In the genomic region with DNA sequence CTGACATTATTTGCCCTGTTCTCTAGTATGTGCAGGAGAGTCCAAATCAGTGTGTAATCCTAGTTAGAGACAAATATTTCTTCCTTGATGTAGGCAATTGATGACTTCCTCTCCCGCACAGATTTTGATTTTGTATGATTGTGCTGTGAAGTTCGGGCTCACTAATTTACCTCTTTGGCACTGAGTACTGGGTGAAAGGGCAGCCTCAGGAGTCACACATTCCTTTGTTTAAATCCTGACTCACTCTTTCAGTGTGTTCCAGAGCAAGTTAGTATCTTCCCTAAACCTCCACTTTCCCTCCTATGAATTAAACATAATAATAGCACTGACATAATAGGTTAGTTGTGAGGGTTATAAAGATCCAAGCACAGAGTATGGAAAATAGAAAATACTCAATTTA, we compare ENCODE assay signal across 23 cellular contexts.
DNase-seq lines count a peak whose midpoint lies in the region; ATAC-seq, FAIRE-seq and TF ChIP-seq lines count a peak whose summit lies in the region.
"Had no signal": no experiment of that assay in that cellular context is flagged by ENCODE, and none has a peak within 500 bp of the region (broad histone marks: within the 10 kb centered on the region; RNA-seq: fewer than 3 reads in every experiment).

No MANE protein-coding gene starts in this region.

- H3K36me3 Mint-ChIP-seq in HFFc6 (ENCODE audit: low read depth) (no peaks in the 10 kb centered on the region), T-cell (no peaks in the 10 kb centered on the region)
- no peaks in the 10 kb centered on the region for H3K36me3 Mint-ChIP-seq in activated T-helper 1 cell treated with anti-CD3 and anti-CD28 coated beads, Interleukin-12 subunit alpha, Interleukin-12 subunit beta, Interleukin-2, Interleukin-4 antibody, amounts not matched to agents 30 ng/mL and 10 ng/mL and 1 ng/mL, durations not matched to agents 14 hours and 24 hours and 36 hours (ENCODE audit: low read depth)
- H3K36me3 Mint-ChIP-seq: naive thymus-derived CD8-positive, alpha-beta T cell had no signal

- CTCF ChIA-PET in SK-N-SH (lab: Yijun Ruan, JAX) = no interaction called here
- CTCF ChIA-PET in T-cell (lab: Charles Lee) = no interaction called here

- H3K4me3 Mint-ChIP-seq in HFFc6 (no peak overlapping the region), T-cell (no peak overlapping the region)
- no peak overlapping the region for H3K4me3 Mint-ChIP-seq in activated T-helper 1 cell treated with anti-CD3 and anti-CD28 coated beads, Interleukin-12 subunit alpha, Interleukin-12 subunit beta, Interleukin-2, Interleukin-4 antibody, amounts not matched to agents 30 ng/mL and 10 ng/mL and 1 ng/mL, durations not matched to agents 14 hours and 24 hours and 36 hours
- H3K4me3 Mint-ChIP-seq: activated CD4-positive, alpha-beta T cell treated with anti-CD3 and anti-CD28 coated beads, Interleukin-2, amount 10 ng/mL, durations not matched to agents 24 days and 14 days; immature natural killer cell; naive thymus-derived CD8-positive, alpha-beta T cell had no signal

- no peak overlapping the region for H3K9ac ChIP-seq in SK-N-SH
- H3K9ac ChIP-seq: parathyroid adenoma had no signal

- DNase-seq in HFFc6 (peak; percentile 8), SK-N-SH (no peak), hepatocyte (ENCODE audit: low spot score) (no peak), urothelium cell line (ENCODE audit: low spot score) (peak; percentile 51), COLO668 (lab: John Stamatoyannopoulos, UW; ENCODE audit: unreplicated experiment) (no peak), T-cell (no peak)
- DNase-seq in activated T-helper 1 cell treated with anti-CD3 and anti-CD28 coated beads, Interleukin-12 subunit alpha, Interleukin-12 subunit beta, Interleukin-2, Interleukin-4 antibody, amounts not matched to agents 30 ng/mL and 10 ng/mL and 1 ng/mL, durations not matched to agents 14 hours and 24 hours and 36 hours (ENCODE audit: low spot score) = no peak
- DNase-seq: activated CD4-positive, alpha-beta T cell treated with anti-CD3 and anti-CD28 coated beads, Interleukin-2, amount 10 ng/mL, durations not matched to agents 24 days and 14 days; activated effector memory CD4-positive, alpha-beta T cell treated with anti-CD3 and anti-CD28 coated beads, Interleukin-2, amount 50 U/mL, for 16 hours; adrenal gland; central memory CD4-positive, alpha-beta T cell; GF-D8; immature natural killer cell; naive thymus-derived CD8-positive, alpha-beta T cell; NCI-H1092; NCI-H2081 treated with DMSO at 0.1 percent for 48 hours; NCI-H510A treated with DMSO at 0.1 percent for 48 hours; stimulated activated CD4-positive, alpha-beta T cell treated with anti-CD3 and anti-CD28 coated beads, Interleukin-1b, Interleukin-23, amount 100 ng/mL, for 48 hours; stimulated activated naive CD8-positive, alpha-beta T cell treated with anti-CD3 and anti-CD28 coated beads, Interleukin-15, Interleukin-2, amounts not matched to agents 100 U/mL and 50 U/mL, for 24 hours; transverse colon had no signal

- H3K4me2 ChIP-seq in SK-N-SH (peak overlapping the region; percentile 49; the same call in 1 of the 2 replicates), hepatocyte (no peak overlapping the region)

- 18% methylated on average over 2 of the region's 2 CpGs for WGBS in SK-N-SH (ENCODE audit: low lambda C conversion rate)
- WGBS in hepatocyte (ENCODE audit: low lambda C conversion rate, missing lambda C conversion rate) = 60% methylated on average over 2 of the region's 2 CpGs

- H4K20me1 ChIP-seq in SK-N-SH (ENCODE audit: insufficient read depth) = no peaks in the 10 kb centered on the region
- H4K20me1 ChIP-seq in hepatocyte (ENCODE audit: insufficient read depth, poor library complexity, severe bottlenecking) = no peaks in the 10 kb centered on the region

- no peaks in the 10 kb centered on the region for H3K79me2 ChIP-seq in SK-N-SH (ENCODE audit: insufficient read depth)
- no peaks in the 10 kb centered on the region for H3K79me2 ChIP-seq in hepatocyte
- H3K79me2 ChIP-seq: parathyroid adenoma had no signal

- no peak for ATAC-seq in T-cell (replicated peaks in 1 of 4)
- ATAC-seq: GM12878; naive thymus-derived CD8-positive, alpha-beta T cell; stimulated activated naive CD8-positive, alpha-beta T cell treated with anti-CD3 and anti-CD28 coated beads, Interleukin-15, Interleukin-2, amounts not matched to agents 100 U/mL and 50 U/mL, for 24 hours had no signal

- H3K9me2 ChIP-seq in SK-N-SH (no peaks in the 10 kb centered on the region), hepatocyte (replicated peaks; ENCODE audit: insufficient read depth) (no peaks in the 10 kb centered on the region)

- H3K4me1 Mint-ChIP-seq in HFFc6 (ENCODE audit: low read depth) (peaks cover 39% of the 10 kb centered on the region; the same call in 1 of the 2 replicates), T-cell (no peaks in the 10 kb centered on the region)
- no peaks in the 10 kb centered on the region for H3K4me1 Mint-ChIP-seq in activated T-helper 1 cell treated with anti-CD3 and anti-CD28 coated beads, Interleukin-12 subunit alpha, Interleukin-12 subunit beta, Interleukin-2, Interleukin-4 antibody, amounts not matched to agents 30 ng/mL and 10 ng/mL and 1 ng/mL, durations not matched to agents 14 hours and 24 hours and 36 hours (ENCODE audit: low read depth)
- H3K4me1 Mint-ChIP-seq: activated CD4-positive, alpha-beta T cell treated with anti-CD3 and anti-CD28 coated beads, Interleukin-2, amount 10 ng/mL, durations not matched to agents 24 days and 14 days; immature natural killer cell; naive thymus-derived CD8-positive, alpha-beta T cell had no signal

- no peak overlapping the region for H2AFZ ChIP-seq in SK-N-SH (ENCODE audit: low read depth)
- no peak overlapping the region for H2AFZ ChIP-seq in hepatocyte
- H2AFZ ChIP-seq: parathyroid adenoma had no signal

- H3K36me3 ChIP-seq in SK-N-SH (replicated peaks in 1 of 2; ENCODE audit: control insufficient read depth in 1 of 2, insufficient read depth in 2 of 2, low read length in 1 of 2) (no peaks in the 10 kb centered on the region), hepatocyte (replicated peaks; ENCODE audit: insufficient read depth, low read depth) (no peaks in the 10 kb centered on the region)
- H3K36me3 ChIP-seq: adrenal gland, transverse colon had no signal

- no peak; a peak in 1 of 4 replicates for TF ChIP-seq EP300 in SK-N-SH (IDR thresholded peaks at IDR 0.05; ENCODE audit: borderline replicate concordance in 1 of 2, low read depth in 1 of 2, low read length in 1 of 2)

- TF ChIP-seq RAD21 in SK-N-SH (IDR thresholded peaks at IDR 0.05; ENCODE audit: low read length) = no peak

- POLR2A ChIA-PET in SK-N-SH (lab: Yijun Ruan, JAX) = no interaction called here
- POLR2A ChIA-PET in T-cell (lab: Charles Lee) = no interaction called here

- H3K27me3 ChIP-seq in SK-N-SH (ENCODE audit: insufficient read depth) (no peaks in the 10 kb centered on the region), hepatocyte (no peaks in the 10 kb centered on the region)
- H3K27me3 ChIP-seq: adrenal gland, transverse colon had no signal

- intact Hi-C loops in activated T-helper 1 cell treated with anti-CD3 and anti-CD28 coated beads, Interleukin-12 subunit alpha, Interleukin-12 subunit beta, Interleukin-2, Interleukin-4 antibody, amounts not matched to agents 30 ng/mL and 10 ng/mL and 1 ng/mL, durations not matched to agents 14 hours and 24 hours and 36 hours (cut with micrococcal nuclease) = no loop called here

- H3K27ac ChIP-seq in SK-N-SH (ENCODE audit: low read depth in 2 of 2, low read length in 1 of 2) (peak overlapping the region; percentile 53 to 77), hepatocyte (peak overlapping the region; percentile 52)
- H3K27ac ChIP-seq: adrenal gland, parathyroid adenoma, transverse colon had no signal

- H3K27ac Mint-ChIP-seq in HFFc6 = no peak overlapping the region; the same call in 1 of the 2 replicates
- no peak overlapping the region for H3K27ac Mint-ChIP-seq in activated T-helper 1 cell treated with anti-CD3 and anti-CD28 coated beads, Interleukin-12 subunit alpha, Interleukin-12 subunit beta, Interleukin-2, Interleukin-4 antibody, amounts not matched to agents 30 ng/mL and 10 ng/mL and 1 ng/mL, durations not matched to agents 14 hours and 24 hours and 36 hours
- no peak overlapping the region for H3K27ac Mint-ChIP-seq in T-cell
- H3K27ac Mint-ChIP-seq: activated CD4-positive, alpha-beta T cell treated with anti-CD3 and anti-CD28 coated beads, Interleukin-2, amount 10 ng/mL, durations not matched to agents 24 days and 14 days; immature natural killer cell; naive thymus-derived CD8-positive, alpha-beta T cell had no signal

- no peaks in the 10 kb centered on the region; the same call in 1 of the 2 replicates for H3K9me3 Mint-ChIP-seq in HFFc6
- H3K9me3 Mint-ChIP-seq in activated T-helper 1 cell treated with anti-CD3 and anti-CD28 coated beads, Interleukin-12 subunit alpha, Interleukin-12 subunit beta, Interleukin-2, Interleukin-4 antibody, amounts not matched to agents 30 ng/mL and 10 ng/mL and 1 ng/mL, durations not matched to agents 14 hours and 24 hours and 36 hours = no peaks in the 10 kb centered on the region
- H3K9me3 Mint-ChIP-seq in T-cell = peaks cover 7 to 10% (median 9%) of the 10 kb centered on the region in 3 donors
- H3K9me3 Mint-ChIP-seq: activated CD4-positive, alpha-beta T cell treated with anti-CD3 and anti-CD28 coated beads, Interleukin-2, amount 10 ng/mL, durations not matched to agents 24 days and 14 days had no signal

- no peak for FAIRE-seq in urothelium cell line (lab: Jason Lieb, UNC)
- FAIRE-seq: D721Med, GM12878 had no signal

- H3K9me3 ChIP-seq in SK-N-SH (no peaks in the 10 kb centered on the region), hepatocyte (ENCODE audit: low read depth) (no peaks in the 10 kb centered on the region)
- H3K9me3 ChIP-seq: adrenal gland, transverse colon had no signal

- H3K27me3 Mint-ChIP-seq in HFFc6 (ENCODE audit: insufficient read depth) (peaks cover 1% of the 10 kb centered on the region; the same call in 1 of the 2 replicates), T-cell (no peaks in the 10 kb centered on the region)
- H3K27me3 Mint-ChIP-seq in activated T-helper 1 cell treated with anti-CD3 and anti-CD28 coated beads, Interleukin-12 subunit alpha, Interleukin-12 subunit beta, Interleukin-2, Interleukin-4 antibody, amounts not matched to agents 30 ng/mL and 10 ng/mL and 1 ng/mL, durations not matched to agents 14 hours and 24 hours and 36 hours (ENCODE audit: insufficient read depth) = no peaks in the 10 kb centered on the region
- H3K27me3 Mint-ChIP-seq: activated CD4-positive, alpha-beta T cell treated with anti-CD3 and anti-CD28 coated beads, Interleukin-2, amount 10 ng/mL, durations not matched to agents 24 days and 14 days; naive thymus-derived CD8-positive, alpha-beta T cell had no signal

- H3K4me1 ChIP-seq in SK-N-SH (ENCODE audit: control insufficient read depth in 1 of 2, insufficient read depth in 2 of 2, low read depth in 1 of 2, low read length in 1 of 2) (peaks cover 3 to 13% of the 10 kb centered on the region in 2 experiments; a peak in 3 of 4 replicates), hepatocyte (ENCODE audit: insufficient read depth) (no peaks in the 10 kb centered on the region)
- H3K4me1 ChIP-seq: adrenal gland, parathyroid adenoma, transverse colon had no signal

- TF ChIP-seq CTCF in HFFc6 (IDR thresholded peaks at IDR 0.05) (no peak), SK-N-SH (IDR thresholded peaks at IDR 0.05) (no peak), hepatocyte (IDR thresholded peaks at IDR 0.05; ENCODE audit: poor library complexity) (no peak)

- H3K4me3 ChIP-seq in SK-N-SH (ENCODE audit: low read depth in 2 of 2, low read length in 1 of 2) = no peak overlapping the region
- no peak overlapping the region for H3K4me3 ChIP-seq in hepatocyte
- H3K4me3 ChIP-seq: adrenal gland, GM12878, transverse colon had no signal

- H3F3A ChIP-seq in SK-N-SH (replicated peaks; ENCODE audit: insufficient read depth) = peaks cover 28% of the 10 kb centered on the region

Comparison
In these comparisons a context has a peak if more than half of its experiments do, and no peak if none do; other contexts are left out.
1. DNase-seq: peak in HFFc6 (single experiment) and urothelium cell line (single experiment); none in SK-N-SH (single experiment), hepatocyte (single experiment), activated T-helper 1 cell treated with anti-CD3 and anti-CD28 coated beads, Interleukin-12 subunit alpha, Interleukin-12 subunit beta, Interleukin-2, Interleukin-4 antibody, amounts not matched to agents 30 ng/mL and 10 ng/mL and 1 ng/mL, durations not matched to agents 14 hours and 24 hours and 36 hours (single experiment), COLO668 (single experiment) and T-cell (0 of 34).